In genomic region chr10:14774797-14775196, GRCh38 we compare ENCODE assay signal across 12 cellular contexts. TPM values are rescaled to one million over a fixed set of nuclear protein-coding genes. Genes with fewer than 3 reads are reported as not detected.
DNase-seq lines count a peak whose midpoint lies in the region; FAIRE-seq and TF ChIP-seq lines count a peak whose summit lies in the region.
"Had no signal": no experiment of that assay in that cellular context is flagged by ENCODE, and none has a peak within 500 bp of the region (broad histone marks: within the 10 kb centered on the region; RNA-seq: fewer than 3 reads in every experiment).

TSS of gene FAM107B (minus strand) at chr10:14774897. CDS start at chr10:14774663, 234 bp downstream.

- H3K36me3 Mint-ChIP-seq in brain = no peaks in the 10 kb centered on the region
- H3K36me3 Mint-ChIP-seq in type B pancreatic cell = no peaks in the 10 kb centered on the region
- H3K36me3 Mint-ChIP-seq: activated naive CD4-positive, alpha-beta T cell treated with anti-CD3 and anti-CD28 coated beads, Interleukin-2, amount 50 U/mL, for 24 hours had no signal

- H3K27ac Mint-ChIP-seq in brain = no peak within 1 kb of the TSS
- H3K27ac Mint-ChIP-seq in type B pancreatic cell = no peak within 1 kb of the TSS

- H3K9me3 Mint-ChIP-seq in brain = peaks cover 0 to 3% (median 0%) of the 10 kb centered on the region in 5 experiments
- H3K9me3 Mint-ChIP-seq in type B pancreatic cell = no peaks in the 10 kb centered on the region
- H3K9me3 Mint-ChIP-seq: activated naive CD4-positive, alpha-beta T cell treated with anti-CD3 and anti-CD28 coated beads, Interleukin-2, amount 50 U/mL, for 24 hours had no signal

- H3K4me1 Mint-ChIP-seq in brain (no peaks in the 10 kb centered on the region), type B pancreatic cell (ENCODE audit: unreplicated experiment) (peaks cover 4% of the 10 kb centered on the region)

- CTCF ChIA-PET in activated CD8-positive, alpha-beta memory T cell treated with anti-CD3 and anti-CD28 coated beads for 36 hours (lab: Charles Lee) = interaction anchor here (0.6 kb wide), 1 partner anchor 320 kb away, joined by 3 read pairs; no protein-coding TSS in a partner anchor

- H3K27me3 Mint-ChIP-seq in brain = peaks cover 7% of the 10 kb centered on the region
- H3K27me3 Mint-ChIP-seq in type B pancreatic cell = no peaks in the 10 kb centered on the region
- H3K27me3 Mint-ChIP-seq: activated naive CD4-positive, alpha-beta T cell treated with anti-CD3 and anti-CD28 coated beads, Interleukin-2, amount 50 U/mL, for 24 hours had no signal

- no peak within 1 kb of the TSS for H3K4me3 Mint-ChIP-seq in brain
- no peak within 1 kb of the TSS for H3K4me3 Mint-ChIP-seq in type B pancreatic cell
- H3K4me3 Mint-ChIP-seq: activated naive CD4-positive, alpha-beta T cell treated with anti-CD3 and anti-CD28 coated beads, Interleukin-2, amount 50 U/mL, for 24 hours had no signal

- no peak for TF ChIP-seq CTCF in brain (conservative IDR thresholded peaks at IDR 0.05)
- TF ChIP-seq CTCF in type B pancreatic cell (conservative IDR thresholded peaks at IDR 0.05) = no peak

- FAIRE-seq in GM12891 (lab: Jason Lieb, UNC) = no peak
- FAIRE-seq: GM18507 had no signal

- POLR2A ChIA-PET in activated CD8-positive, alpha-beta memory T cell treated with anti-CD3 and anti-CD28 coated beads for 36 hours (lab: Charles Lee) = no interaction called here

- DNase-seq in activated CD8-positive, alpha-beta memory T cell treated with anti-CD3 and anti-CD28 coated beads, Interleukin-2, amount 50 U/mL, for 48 hours = no peak
- no peak for DNase-seq in mesenteric fat pad (ENCODE audit: low spot score)
- DNase-seq in type B pancreatic cell (ENCODE audit: extremely low spot score, unreplicated experiment) = no peak
- no peak for DNase-seq in activated T-cell treated with anti-CD3 and anti-CD28 coated beads for 4 hours
- no peak for DNase-seq in GM12891 (ENCODE audit: insufficient read length, low spot score)
- no peak for DNase-seq in hippocampal formation (lab: John Stamatoyannopoulos, UW)
- DNase-seq: heart left ventricle, SK-N-SH had no signal

- TF ChIP-seq POLR2A in GM12891 (IDR thresholded peaks at IDR 0.05; ENCODE audit: low read depth, low read length) = no peak

TF ChIP-seq in GM12891, 5 proteins besides CTCF, POLR2A, EP300 and RAD21:
- no peak for TF ChIP-seq PAX5 (IDR thresholded peaks at IDR 0.05; ENCODE audit: insufficient read depth, low read length, severe bottlenecking)
- no peak for TF ChIP-seq TAF1 (IDR thresholded peaks at IDR 0.05; ENCODE audit: low read depth, low read length)
- TF ChIP-seq POLR2AphosphoS5 (IDR thresholded peaks at IDR 0.05; ENCODE audit: low read depth, low read length) = no peak
- TF ChIP-seq POU2F2 (IDR thresholded peaks at IDR 0.05; ENCODE audit: low read depth, low read length) = no peak
- no peak for TF ChIP-seq SPI1 (IDR thresholded peaks at IDR 0.05; ENCODE audit: low read depth, low read length)

RNA-seq across cellular contexts. Expression of gene FAM107B, which starts in this region (rescaled TPM):
- total RNA-seq in activated CD8-positive, alpha-beta memory T cell treated with anti-CD3 and anti-CD28 coated beads for 36 hours = 100 to 1,000 TPM; 140 to 142 TPM
- polyA plus RNA-seq in brain (ENCODE audit: insufficient read depth, low read depth, low replicate concordance) = 105 TPM
- total RNA-seq in mesenteric fat pad (88.2 TPM), type B pancreatic cell (ENCODE audit: low replicate concordance) (46.7 and 50.9 TPM in 2 replicates)
- 27.6 TPM for polyA plus RNA-seq in GM12891 (2012; ENCODE audit: low read depth, missing spikeins)
